In genomic region chr3:107870989-107871638, GRCh38 we compare ENCODE assay signal across 10 cellular contexts.
DNase-seq lines count a peak whose midpoint lies in the region; ATAC-seq and TF ChIP-seq lines count a peak whose summit lies in the region.
"Had no signal": no experiment of that assay in that cellular context is flagged by ENCODE, and none has a peak within 500 bp of the region (broad histone marks: within the 10 kb centered on the region; RNA-seq: fewer than 3 reads in every experiment).

No MANE protein-coding gene starts in this region.

- no peak overlapping the region for H2AFZ ChIP-seq in IMR-90 (replicated peaks; ENCODE audit: low read length, poor library complexity)

- H2AK5ac ChIP-seq in IMR-90 (ENCODE audit: low read depth, low read length) = no peak overlapping the region

- no peak overlapping the region for H3K4me2 ChIP-seq in IMR-90 (ENCODE audit: low read depth, low read length)

- no peak overlapping the region for H3K23ac ChIP-seq in IMR-90 (ENCODE audit: low read depth, low read length)

- H4K91ac ChIP-seq in IMR-90 (ENCODE audit: insufficient read depth, low read depth, low read length) = no peak overlapping the region

- WGBS in IMR-90 (ENCODE audit: extremely low coverage in 2 of 2, insufficient read length in 1 of 2), 2 experiments = no CpG with 5 or more reads among the region's 2 CpGs

- no peak overlapping the region for H2AK9ac ChIP-seq in IMR-90 (replicated peaks; ENCODE audit: low read depth, low read length, poor library complexity)

- no peak overlapping the region for H3K14ac ChIP-seq in IMR-90 (replicated peaks; ENCODE audit: low read depth, low read length)

- no peaks in the 10 kb centered on the region for H4K20me1 ChIP-seq in IMR-90 (ENCODE audit: insufficient read depth, low read length)

- TF ChIP-seq POLR2A in IMR-90 (IDR thresholded peaks at IDR 0.05; ENCODE audit: low read depth, low read length) = no peak

- no peaks in the 10 kb centered on the region for H3K36me3 ChIP-seq in IMR-90 (ENCODE audit: control insufficient read depth, insufficient read depth, low read length)

- H4K5ac ChIP-seq in IMR-90 (ENCODE audit: low read depth, low read length) = no peak overlapping the region

- in situ Hi-C loops in IMR-90 (cut with MboI; ENCODE audit: low sequenced_read_pairs) = no loop called here

- H3K4me1 ChIP-seq in IMR-90 (ENCODE audit: control insufficient read depth, insufficient read depth, low read length) = no peaks in the 10 kb centered on the region

- no peak overlapping the region for H3K4me3 ChIP-seq in IMR-90 (ENCODE audit: insufficient read depth, low read depth, low read length)
- no peak overlapping the region for H3K4me3 ChIP-seq in epithelial cell of esophagus (ENCODE audit: low read length)

- no peak overlapping the region for H2BK15ac ChIP-seq in IMR-90 (ENCODE audit: low read depth, low read length)

- H3K56ac ChIP-seq in IMR-90 (ENCODE audit: extremely low read depth, insufficient read depth, low read length) = no peak overlapping the region

- H2BK120ac ChIP-seq in IMR-90 (ENCODE audit: low read depth, low read length) = no peak overlapping the region

- H3K27ac ChIP-seq in IMR-90 (ENCODE audit: insufficient read depth, low read length) = no peak overlapping the region

- peak; percentile 81 for ATAC-seq in GM18508 (IDR thresholded peaks at IDR 0.05; ENCODE audit: insufficient read depth, unreplicated experiment)
- ATAC-seq in GM19043 (IDR thresholded peaks at IDR 0.05; ENCODE audit: low read depth, unreplicated experiment) = peak; percentile 41
- peak; percentile 37; the same call in 1 of the 2 replicates for ATAC-seq in IMR-90 (ENCODE audit: low read depth)
- ATAC-seq: CD8-positive, alpha-beta T cell had no signal

- peak; percentile 30 for DNase-seq in IMR-90
- peak; percentile 84 for DNase-seq in epithelial cell of esophagus (ENCODE audit: low read depth)
- DNase-seq in dermis blood vessel endothelial cell = no peak
- DNase-seq in iPS-NIHi11 (ENCODE audit: low spot score) = no peak
- DNase-seq in activated CD4-positive, alpha-beta T cell treated with anti-CD3 and anti-CD28 coated beads, Interleukin-2, amount 50 U/mL, for 48 hours = no peak
- DNase-seq: activated CD4-positive, alpha-beta T cell treated with anti-CD3 and anti-CD28 coated beads for 1 hour; CD8-positive, alpha-beta T cell; substantia nigra had no signal

- no peak overlapping the region for H3K9ac ChIP-seq in IMR-90 (ENCODE audit: low read depth, low read length)

- dilution Hi-C loops in IMR-90 (cut with HindIII; ENCODE audit: low sequenced_read_pairs, unreplicated experiment) = no loop called here

- intact Hi-C loops in IMR-90 (cut with micrococcal nuclease) = no loop called here

- no peak overlapping the region for H4K8ac ChIP-seq in IMR-90 (ENCODE audit: low read depth in 2 of 2, low read length in 2 of 2)

- no peak overlapping the region; the same call in 1 of the 2 replicates for H3K18ac ChIP-seq in IMR-90 (ENCODE audit: low read depth, low read length)

- no TSS peak for BruUV-seq in IMR-90 (replicated peaks; lab: Mats Ljungman, UMichigan)

- H3K9me3 ChIP-seq in IMR-90 (ENCODE audit: control insufficient read depth, insufficient read depth, low read length) = no peaks in the 10 kb centered on the region

- TF ChIP-seq RAD21 in IMR-90 (IDR thresholded peaks at IDR 0.05; ENCODE audit: low read length) = no peak

- H3K9me1 ChIP-seq in IMR-90 (ENCODE audit: insufficient read depth, low read length) = no peaks in the 10 kb centered on the region

- CTCF ChIA-PET in IMR-90 (lab: Yijun Ruan, JAX) = no interaction called here

- no peak overlapping the region for H2BK5ac ChIP-seq in IMR-90 (ENCODE audit: low read depth, low read length, poor library complexity, severe bottlenecking)

- no peaks in the 10 kb centered on the region; the same call in 1 of the 2 replicates for H3K27me3 ChIP-seq in IMR-90 (ENCODE audit: control insufficient read depth, insufficient read depth, low read length)

- TF ChIP-seq CTCF in IMR-90 (conservative IDR thresholded peaks at IDR 0.05; ENCODE audit: low read depth, low read length) (no peak), epithelial cell of esophagus (IDR thresholded peaks at IDR 0.05; ENCODE audit: insufficient read depth, low read depth, low read length, missing control alignments) (no peak)

- no peak overlapping the region for H3K4ac ChIP-seq in IMR-90 (ENCODE audit: low read depth, low read length)

- POLR2A ChIA-PET in IMR-90 (lab: Charles Lee; ENCODE audit: unreplicated experiment) = no interaction called here

- no peaks in the 10 kb centered on the region for H3K79me1 ChIP-seq in IMR-90 (ENCODE audit: low read depth in 1 of 2, low read length in 2 of 2)

- no peak overlapping the region for H2BK20ac ChIP-seq in IMR-90 (ENCODE audit: low read depth, low read length)

TF ChIP-seq in IMR-90, 13 proteins besides CTCF, POLR2A, EP300 and RAD21:
- no peak for TF ChIP-seq MAZ (IDR thresholded peaks at IDR 0.05; ENCODE audit: borderline replicate concordance, low read depth, low read length)
- no peak for TF ChIP-seq NFE2L2 (IDR thresholded peaks at IDR 0.05; ENCODE audit: low read depth, low read length)
- no peak for TF ChIP-seq BHLHE40 (IDR thresholded peaks at IDR 0.05; ENCODE audit: low read depth, low read length)
- TF ChIP-seq CHD1 (IDR thresholded peaks at IDR 0.05; ENCODE audit: low read depth, low read length) = no peak
- TF ChIP-seq RCOR1 (IDR thresholded peaks at IDR 0.05; ENCODE audit: insufficient replicate concordance, low read length) = no peak
- no peak for TF ChIP-seq MAFK (IDR thresholded peaks at IDR 0.05; ENCODE audit: low read depth, low read length)
- TF ChIP-seq RFX5 (IDR thresholded peaks at IDR 0.05; ENCODE audit: low read depth, low read length) = no peak
- TF ChIP-seq USF2 (IDR thresholded peaks at IDR 0.05; ENCODE audit: low read depth, low read length) = no peak
- no peak for TF ChIP-seq SMC3 (IDR thresholded peaks at IDR 0.05; ENCODE audit: low read depth, low read length)
- TF ChIP-seq FOS (IDR thresholded peaks at IDR 0.05; ENCODE audit: low read depth, low read length) = no peak
- no peak for TF ChIP-seq CEBPB (IDR thresholded peaks at IDR 0.05; ENCODE audit: low read depth, low read length)
- TF ChIP-seq ELK1 (IDR thresholded peaks at IDR 0.05; ENCODE audit: borderline replicate concordance, low read depth, low read length) = no peak
- TF ChIP-seq MXI1 (IDR thresholded peaks at IDR 0.05; ENCODE audit: borderline replicate concordance, low read depth, low read length) = no peak
TF ChIP-seq in IMR-90: peak in this region for 0.

Comparison
In these comparisons a context has a peak if more than half of its experiments do, and no peak if none do; other contexts are left out.
1. DNase-seq: peak in IMR-90 (single experiment) and epithelial cell of esophagus (single experiment); none in dermis blood vessel endothelial cell (single experiment), iPS-NIHi11 (single experiment) and activated CD4-positive, alpha-beta T cell treated with anti-CD3 and anti-CD28 coated beads, Interleukin-2, amount 50 U/mL, for 48 hours (0 of 2).
2. Peak in every context shown above with its lines, with median percentiles within 50 percentile points of each other: ATAC-seq.